Comparison of ENCODE assay signal across 26 cellular contexts in genomic region chr12:122929812-122930211, GRCh38.
"Had no signal": no experiment of that assay in that cellular context is flagged by ENCODE, and none has a peak within 500 bp of the region (broad histone marks: within the 10 kb centered on the region; RNA-seq: fewer than 3 reads in every experiment).

No MANE protein-coding gene starts in this region.

- H3K36me3 ChIP-seq: lower lobe of right lung had no signal

- H3K4me1 ChIP-seq: lower lobe of right lung, right atrium auricular region, suprapubic skin, tibial artery had no signal

- H3K4me3 ChIP-seq: lower lobe of right lung, right atrium auricular region, suprapubic skin, tibial artery had no signal

- H3K9me3 ChIP-seq: lower lobe of right lung, right atrium auricular region, suprapubic skin, tibial artery had no signal

- DNase-seq: activated CD4-positive, alpha-beta T cell treated with anti-CD3 and anti-CD28 coated beads for 48 hours; activated CD4-positive, alpha-beta T cell treated with anti-CD3 and anti-CD28 coated beads, Interleukin-2, amount 50 U/mL, for 48 hours; activated CD8-positive, alpha-beta memory T cell treated with anti-CD3 and anti-CD28 coated beads for 24 hours; activated gamma-delta T cell; activated naive CD4-positive, alpha-beta T cell treated with anti-CD3 and anti-CD28 coated beads, Interleukin-2, amount 10 ng/mL, durations not matched to agents 7 days and 5 days; activated T-cell treated with anti-CD3 and anti-CD28 coated beads, Interleukin-2, amount 50 U/mL, for 1 hour; amniotic stem cell; central memory CD4-positive, alpha-beta T cell; dermis blood vessel endothelial cell; effector CD8-positive, alpha-beta T cell; kidney glomerular epithelial cell; lower lobe of right lung; mesenchymal stem cell; naive thymus-derived CD8-positive, alpha-beta T cell; occipital lobe; stimulated activated CD4-positive, alpha-beta T cell treated with anti-CD3 and anti-CD28 coated beads, Interleukin-15, amount 100 ng/mL, for 24 hours; stimulated activated CD4-positive, alpha-beta T cell treated with anti-CD3 and anti-CD28 coated beads, Interleukin-2, amount 100 ng/mL, for 24 hours; stimulated activated naive CD4-positive, alpha-beta T cell; T-helper 17 cell; T1000; tibial artery; WERI-Rb-1 had no signal

- ATAC-seq: activated CD4-positive, CD25-positive, alpha-beta regulatory T cell treated with anti-CD3 and anti-CD28 coated beads, Interleukin-2, amount 50 U/mL, for 24 hours; naive thymus-derived CD8-positive, alpha-beta T cell; T-helper 17 cell had no signal

- H3K27me3 ChIP-seq: right atrium auricular region, suprapubic skin, tibial artery had no signal

- H3K27ac ChIP-seq: epithelial cell of prostate, lower lobe of right lung, right atrium auricular region, suprapubic skin, tibial artery had no signal
